Comparison of ENCODE assay signal across 21 cellular contexts in genomic region chr7:106600569-106601373, GRCh38.
DNase-seq lines count a peak whose midpoint lies in the region; TF ChIP-seq lines count a peak whose summit lies in the region.
"Had no signal": no experiment of that assay in that cellular context is flagged by ENCODE, and none has a peak within 500 bp of the region (broad histone marks: within the 10 kb centered on the region; RNA-seq: fewer than 3 reads in every experiment).

No MANE protein-coding gene starts in this region.

- H3K27ac ChIP-seq in HEK293 (ENCODE audit: extremely low read depth, low read depth, low read length) (no peak overlapping the region), brain microvascular endothelial cell (no peak overlapping the region), SJCRH30 (no peak overlapping the region), coronary artery (no peak overlapping the region)
- H3K27ac ChIP-seq: KMS-11, RWPE1 had no signal

- in situ Hi-C loops in brain microvascular endothelial cell (cut with HindIII; ENCODE audit: low pct_ligation_motif_present, low sequenced_read_pairs) = no loop called here

- H3K4me3 ChIP-seq in HEK293 (ENCODE audit: low read depth, low read length) (no peak overlapping the region), brain microvascular endothelial cell (ENCODE audit: low read depth, low read length) (no peak overlapping the region), retinal pigment epithelial cell (ENCODE audit: low read length) (no peak overlapping the region), SJCRH30 (no peak overlapping the region), coronary artery (no peak overlapping the region)

- H3K36me3 ChIP-seq in HEK293 (ENCODE audit: control insufficient read depth in 2 of 2, insufficient read depth in 1 of 2, low read length in 2 of 2) (no peaks in the 10 kb centered on the region), brain microvascular endothelial cell (replicated peaks) (no peaks in the 10 kb centered on the region), SJCRH30 (no peaks in the 10 kb centered on the region)

- TF ChIP-seq CTCF in HEK293 (tag by site-specific recombination; IDR thresholded peaks at IDR 0.05) (no peak), brain microvascular endothelial cell (IDR thresholded peaks at IDR 0.05; ENCODE audit: low read depth, low read length, missing control alignments) (no peak), retinal pigment epithelial cell (conservative IDR thresholded peaks at IDR 0.05; ENCODE audit: low read depth, low read length) (no peak), coronary artery (IDR thresholded peaks at IDR 0.05) (no peak)

- H3K4me1 ChIP-seq in HEK293 (ENCODE audit: control insufficient read depth, insufficient read depth, low read length) (no peaks in the 10 kb centered on the region), SJCRH30 (0 out of 2 replicates have a peak, but pooled peaks cover 3% of the 10 kb centered on the region)

- DNase-seq in NCI-H226 = peak; percentile 43
- DNase-seq in brain microvascular endothelial cell = peak; percentile 25
- DNase-seq in retinal pigment epithelial cell (ENCODE audit: low read depth) = peak; percentile 79
- no peak for DNase-seq in SJCRH30
- no peak for DNase-seq in coronary artery (ENCODE audit: low spot score)
- no peak for DNase-seq in NCI-H1694 treated with DMSO at 0.1 percent for 48 hours (lab: John Stamatoyannopoulos, UW)
- DNase-seq: C1 segment of cervical spinal cord; CD4-positive, alpha-beta memory T cell; COR-L47; DND-41; MM.1S; NCI-H1694; NCI-H2081; NCI-H446; NCI-H526; NCI-H82; SHP77; T-helper 1 cell had no signal

- POLR2A ChIA-PET in HEK293 (lab: Yijun Ruan, JAX) = no interaction called here

- H3K27me3 ChIP-seq in brain microvascular endothelial cell (replicated peaks) = no peaks in the 10 kb centered on the region
- H3K27me3 ChIP-seq in SJCRH30 = no peaks in the 10 kb centered on the region; the same call in 1 of the 2 replicates

- H3K9me3 ChIP-seq in HEK293 (ENCODE audit: control insufficient read depth, insufficient read depth, low read depth, low read length) (no peaks in the 10 kb centered on the region), SJCRH30 (replicated peaks) (no peaks in the 10 kb centered on the region)

- CTCF ChIA-PET in HEK293 (lab: Yijun Ruan, JAX) = interaction anchor here (0.7 to 2.1 kb wide), 2 partner anchors 58 to 64 kb away, joined by 4 to 5 read pairs; no protein-coding TSS in a partner anchor

TF ChIP-seq in HEK293, 187 proteins besides CTCF, POLR2A, EP300 and RAD21:
- no peak for TF ChIP-seq ZSCAN23 (tag by site-specific recombination; IDR thresholded peaks at IDR 0.05)
- TF ChIP-seq ZNF341 (tag by site-specific recombination; IDR thresholded peaks at IDR 0.05; ENCODE audit: low read depth) = no peak
- TF ChIP-seq ZNF398 (tag by site-specific recombination; IDR thresholded peaks at IDR 0.05) = 0 out of 2 replicates have a peak, but pooled peaks have one; percentile 13
- no peak for TF ChIP-seq ZNF626 (tag by site-specific recombination; IDR thresholded peaks at IDR 0.05)
- TF ChIP-seq BCL11A (tag by site-specific recombination; IDR thresholded peaks at IDR 0.05; ENCODE audit: low read depth) = no peak
- TF ChIP-seq, protein P1, sequence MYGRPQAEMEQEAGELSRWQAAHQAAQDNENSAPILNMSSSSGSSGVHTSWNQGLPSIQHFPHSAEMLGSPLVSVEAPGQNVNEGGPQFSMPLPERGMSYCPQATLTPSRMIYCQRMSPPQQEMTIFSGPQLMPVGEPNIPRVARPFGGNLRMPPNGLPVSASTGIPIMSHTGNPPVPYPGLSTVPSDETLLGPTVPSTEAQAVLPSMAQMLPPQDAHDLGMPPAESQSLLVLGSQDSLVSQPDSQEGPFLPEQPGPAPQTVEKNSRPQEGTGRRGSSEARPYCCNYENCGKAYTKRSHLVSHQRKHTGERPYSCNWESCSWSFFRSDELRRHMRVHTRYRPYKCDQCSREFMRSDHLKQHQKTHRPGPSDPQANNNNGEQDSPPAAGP (tag by site-specific recombination; IDR thresholded peaks at IDR 0.05) = no peak
- no peak for TF ChIP-seq ZNF521 (tag by site-specific recombination; IDR thresholded peaks at IDR 0.05)
- no peak for TF ChIP-seq ZNF785 (tag by site-specific recombination; IDR thresholded peaks at IDR 0.05)
- TF ChIP-seq ZNF549 (tag by site-specific recombination; IDR thresholded peaks at IDR 0.05) = no peak
- no peak for TF ChIP-seq ZNF157 (tag by site-specific recombination; IDR thresholded peaks at IDR 0.05)
- TF ChIP-seq ZNF394 (tag by site-specific recombination; IDR thresholded peaks at IDR 0.05; ENCODE audit: borderline replicate concordance) = no peak
- TF ChIP-seq PRDM1 (tag by site-specific recombination; IDR thresholded peaks at IDR 0.05) = peak; percentile 63
- no peak for TF ChIP-seq SP2 (tag by site-specific recombination; IDR thresholded peaks at IDR 0.05)
- TF ChIP-seq ZNF138 (tag by site-specific recombination; IDR thresholded peaks at IDR 0.05; ENCODE audit: borderline replicate concordance) = no peak
- TF ChIP-seq ZNF146 (tag by site-specific recombination; IDR thresholded peaks at IDR 0.05) = no peak
- no peak for TF ChIP-seq ZSCAN16 (tag by site-specific recombination; IDR thresholded peaks at IDR 0.05)
- no peak for TF ChIP-seq SCRT2 (tag by site-specific recombination; IDR thresholded peaks at IDR 0.05)

Comparison
In these comparisons a context has a peak if more than half of its experiments do, and no peak if none do; other contexts are left out.
1. DNase-seq: peak in NCI-H226 (single experiment), brain microvascular endothelial cell (single experiment) and retinal pigment epithelial cell (single experiment); none in SJCRH30 (0 of 2), coronary artery (single experiment) and NCI-H1694 treated with DMSO at 0.1 percent for 48 hours (single experiment).